ENCODE assay signal across 8 cellular contexts in the genomic region with DNA sequence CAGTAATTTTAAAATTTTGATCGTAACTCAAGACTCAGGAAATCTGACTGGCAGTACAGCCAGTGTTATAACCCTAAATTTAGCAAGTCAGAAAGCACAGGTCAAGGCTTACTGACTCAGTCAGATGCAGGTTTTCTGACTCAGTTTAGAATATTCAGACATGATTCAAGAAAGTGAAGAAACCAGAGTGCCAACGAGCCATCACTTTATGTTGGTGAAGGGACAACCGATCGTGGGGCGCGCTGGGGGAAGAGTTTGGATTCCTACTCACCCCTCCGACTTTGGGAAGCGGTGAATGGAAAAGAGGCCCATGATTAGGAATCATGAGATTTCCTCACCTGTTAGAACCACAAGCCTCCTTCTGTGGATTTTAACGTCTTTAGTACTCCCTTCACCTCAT. TPM values are rescaled to one million over a fixed set of nuclear protein-coding genes. Genes with fewer than 3 reads are reported as not detected.
DNase-seq lines count a peak whose midpoint lies in the region; ATAC-seq and TF ChIP-seq lines count a peak whose summit lies in the region.

No MANE protein-coding gene starts in this region.

- H3K27me3 Mint-ChIP-seq in CD8-positive, alpha-beta T cell (ENCODE audit: low read depth): no peaks in the 10 kb centered on the region
- H3K27me3 Mint-ChIP-seq in effector memory CD8-positive, alpha-beta T cell: no peaks in the 10 kb centered on the region

- H3K27me3 ChIP-seq in CD8-positive, alpha-beta T cell (ENCODE audit: insufficient read depth, low read length): no peaks in the 10 kb centered on the region
- no peaks in the 10 kb centered on the region for H3K27me3 ChIP-seq in Panc1 (ENCODE audit: control insufficient read depth, insufficient read depth, low read length)
- H3K27me3 ChIP-seq in osteoblast (ENCODE audit: insufficient read depth, low read length): no peaks in the 10 kb centered on the region

- H3K27ac ChIP-seq in CD8-positive, alpha-beta T cell (ENCODE audit: low read depth, low read length): peak overlapping the region; percentile 81
- H3K27ac ChIP-seq in Panc1 (ENCODE audit: low read length) (peak overlapping the region; percentile 95), osteoblast (ENCODE audit: low read depth, low read length) (peak overlapping the region; percentile 64)

- CTCF ChIA-PET in CD8-positive, alpha-beta T cell (lab: Charles Lee): interaction anchor here (1.9 kb wide), 1 partner anchor 34 kb away, joined by 7 read pairs; no protein-coding TSS in a partner anchor
- CTCF ChIA-PET in Panc1 (lab: Charles Lee): no interaction called here

- H4K20me1 ChIP-seq in osteoblast (ENCODE audit: insufficient read depth, low read length): peaks cover 39% of the 10 kb centered on the region

- intact Hi-C loops in CD8-positive, alpha-beta T cell (cut with DNase I, micrococcal nuclease): loop anchor here (1.0 to 10.0 kb wide), 7 partner anchors 35 to 745 kb away; a partner anchor contains a TSS
- intact Hi-C loops in Panc1 (cut with micrococcal nuclease; ENCODE audit: unreplicated experiment): no loop called here

- no peaks in the 10 kb centered on the region for H3K9me3 ChIP-seq in CD8-positive, alpha-beta T cell (ENCODE audit: low read length)
- no peaks in the 10 kb centered on the region for H3K9me3 ChIP-seq in Panc1 (ENCODE audit: control insufficient read depth, insufficient read depth, low read depth, low read length)
- H3K9me3 ChIP-seq in osteoblast (ENCODE audit: low read depth, low read length): no peaks in the 10 kb centered on the region

- POLR2A ChIA-PET in CD8-positive, alpha-beta T cell (lab: Charles Lee): interaction anchor here (1.0 to 2.2 kb wide), 8 partner anchors 8 to 55 kb away, joined by 3 to 13 read pairs (median 6); a partner anchor contains a TSS
- POLR2A ChIA-PET in Panc1 (lab: Charles Lee): no interaction called here

- no TSS peak for BruUV-seq in Panc1 (replicated peaks; lab: Mats Ljungman, UMichigan)

- peak overlapping the region; percentile 99 for H3K27ac Mint-ChIP-seq in CD8-positive, alpha-beta T cell
- peak overlapping the region; percentile 95 to 98 for H3K27ac Mint-ChIP-seq in effector memory CD8-positive, alpha-beta T cell

- peak overlapping the region; percentile 92 for H3K4me3 Mint-ChIP-seq in CD8-positive, alpha-beta T cell
- peak overlapping the region; percentile 90 to 94 for H3K4me3 Mint-ChIP-seq in effector memory CD8-positive, alpha-beta T cell

- peaks cover 79% of the 10 kb centered on the region for H3K4me1 Mint-ChIP-seq in CD8-positive, alpha-beta T cell (ENCODE audit: low read depth)
- peaks cover 62 to 67% of the 10 kb centered on the region in 2 donors for H3K4me1 Mint-ChIP-seq in effector memory CD8-positive, alpha-beta T cell (ENCODE audit: low read depth in 2 of 2)

- peak overlapping the region; percentile 96 for H3K4me2 ChIP-seq in osteoblast (ENCODE audit: insufficient read depth, low read length)

- H3K9me3 Mint-ChIP-seq in CD8-positive, alpha-beta T cell: no peaks in the 10 kb centered on the region
- H3K9me3 Mint-ChIP-seq in effector memory CD8-positive, alpha-beta T cell: no peaks in the 10 kb centered on the region

- H3K36me3 ChIP-seq in CD8-positive, alpha-beta T cell (ENCODE audit: insufficient read depth, low read length): no peaks in the 10 kb centered on the region
- H3K36me3 ChIP-seq in Panc1 (ENCODE audit: control insufficient read depth, insufficient read depth, low read length): no peaks in the 10 kb centered on the region; the same call in 1 of the 2 replicates
- no peaks in the 10 kb centered on the region for H3K36me3 ChIP-seq in osteoblast (ENCODE audit: insufficient read depth, low read length)

- peaks cover 36% of the 10 kb centered on the region for H3K36me3 Mint-ChIP-seq in CD8-positive, alpha-beta T cell
- H3K36me3 Mint-ChIP-seq in effector memory CD8-positive, alpha-beta T cell (ENCODE audit: insufficient read depth): peaks cover 71% of the 10 kb centered on the region

- DNase-seq in CD8-positive, alpha-beta T cell: no peak
- DNase-seq in Panc1 (ENCODE audit: low read depth, low spot score) (no peak), osteoblast (ENCODE audit: insufficient read length, low spot score, missing footprints) (no peak), NCI-H524 treated with DMSO at 0.1 percent for 48 hours (lab: John Stamatoyannopoulos, UW) (no peak)
- DNase-seq in effector memory CD8-positive, alpha-beta T cell: no peak

- peak overlapping the region; percentile 77 for H2AFZ ChIP-seq in osteoblast (ENCODE audit: low read length)

- no peak for TF ChIP-seq CTCF in CD8-positive, alpha-beta T cell (IDR thresholded peaks at IDR 0.05)
- TF ChIP-seq CTCF in Panc1 (IDR thresholded peaks at IDR 0.05): no peak
- no peak for TF ChIP-seq CTCF in osteoblast (IDR thresholded peaks at IDR 0.05; ENCODE audit: extremely low read depth, low read depth, low read length)

- H3K79me2 ChIP-seq in osteoblast (ENCODE audit: insufficient read depth, low read length): peaks cover 62% of the 10 kb centered on the region

- H3K4me3 ChIP-seq in CD8-positive, alpha-beta T cell (ENCODE audit: low read depth, low read length): peak overlapping the region; percentile 75
- H3K4me3 ChIP-seq in Panc1 (ENCODE audit: low read depth in 2 of 2, low read length in 2 of 2) (peak overlapping the region; percentile 86 to 88), osteoblast (ENCODE audit: insufficient read depth, low read length) (peak overlapping the region; percentile 87)

- peaks cover 63% of the 10 kb centered on the region for H3K4me1 ChIP-seq in CD8-positive, alpha-beta T cell (ENCODE audit: insufficient read depth, low read length)
- peaks cover 17% of the 10 kb centered on the region for H3K4me1 ChIP-seq in Panc1 (ENCODE audit: control insufficient read depth, insufficient read depth, low read length)
- peaks cover 21% of the 10 kb centered on the region for H3K4me1 ChIP-seq in osteoblast (ENCODE audit: insufficient read depth, low read length)

- in situ Hi-C loops in Panc1 (cut with HindIII; ENCODE audit: low pct_unique_long_range_greater_than_20kb, low sequenced_read_pairs): no loop called here

- no peak for ATAC-seq in CD8-positive, alpha-beta T cell
- ATAC-seq in Panc1 (no peak), HG02623 (IDR thresholded peaks at IDR 0.05; ENCODE audit: unreplicated experiment) (no peak), GM19395 (IDR thresholded peaks at IDR 0.05; ENCODE audit: unreplicated experiment) (no peak), esophagus mucosa (no peak)
- no peak for ATAC-seq in effector memory CD8-positive, alpha-beta T cell (replicated peaks)

RNA-seq across cellular contexts. Expression of a gene that starts 1.0 kb away (rescaled TPM):
- 100 to 1,000 TPM; 128 to 129 TPM for total RNA-seq in CD8-positive, alpha-beta T cell
- total RNA-seq in Panc1 (2021; ENCODE audit: unreplicated experiment) (29.9 TPM), osteoblast (70.1 and 73.1 TPM in 2 replicates), esophagus mucosa (67.0 TPM)
- 20.5 TPM for polyA plus RNA-seq in Panc1 (2012; ENCODE audit: insufficient read length)

RNA-seq across cellular contexts. Expression of a gene that starts 54.8 kb away (rescaled TPM):
- 10 to 100 TPM; 41.9 to 43.0 TPM for total RNA-seq in CD8-positive, alpha-beta T cell
- total RNA-seq in Panc1 (2021; ENCODE audit: unreplicated experiment): 58.3 TPM
- 33.0 TPM for polyA plus RNA-seq in Panc1 (2012; ENCODE audit: insufficient read length)
- 43.4 and 45.1 TPM in 2 replicates for total RNA-seq in osteoblast
- 50.0 TPM for total RNA-seq in esophagus mucosa
